23 cellular contexts compared by ENCODE assay signal in genomic region chrY:17018126-17018525, GRCh38.
"Had no signal": no experiment of that assay in that cellular context is flagged by ENCODE, and none has a peak within 500 bp of the region (broad histone marks: within the 10 kb centered on the region; RNA-seq: fewer than 3 reads in every experiment).

No MANE protein-coding gene starts in this region.

- ATAC-seq: effector memory CD8-positive, alpha-beta T cell; esophagus mucosa; foreskin keratinocyte; gastrocnemius medialis; gastroesophageal sphincter had no signal

- H3K36me3 ChIP-seq: colonic mucosa, esophagus muscularis mucosa, esophagus squamous epithelium, gastrocnemius medialis, gastroesophageal sphincter, heart left ventricle had no signal

- DNase-seq: colonic mucosa; cortex of kidney; dermis blood vessel endothelial cell; dorsolateral prefrontal cortex; effector CD4-positive, alpha-beta T cell; effector CD8-positive, alpha-beta T cell; effector memory CD4-positive, alpha-beta T cell; effector memory CD8-positive, alpha-beta T cell; endodermal cell; erythroblast; esophagus squamous epithelium; foreskin fibroblast; foreskin keratinocyte; foreskin melanocyte; gastrocnemius medialis; glutamatergic neuron; head of caudate nucleus; heart left ventricle had no signal

- H3K27ac ChIP-seq: colonic mucosa, coronary artery, dorsolateral prefrontal cortex, epithelial cell of prostate, esophagus muscularis mucosa, esophagus squamous epithelium, foreskin keratinocyte, gastrocnemius medialis, gastroesophageal sphincter had no signal

- H3K4me3 ChIP-seq: colonic mucosa, coronary artery, dorsolateral prefrontal cortex, esophagus muscularis mucosa, esophagus squamous epithelium, gastrocnemius medialis, gastroesophageal sphincter, heart left ventricle had no signal

- H3K4me1 ChIP-seq: colonic mucosa, esophagus muscularis mucosa, esophagus squamous epithelium, foreskin keratinocyte, gastrocnemius medialis, gastroesophageal sphincter, heart left ventricle had no signal

- H3K9me3 ChIP-seq: colonic mucosa, esophagus muscularis mucosa, esophagus squamous epithelium, gastrocnemius medialis, gastroesophageal sphincter, heart left ventricle had no signal

- H3K27me3 ChIP-seq: colonic mucosa, dorsolateral prefrontal cortex, esophagus muscularis mucosa, esophagus squamous epithelium, foreskin keratinocyte, gastrocnemius medialis, gastroesophageal sphincter, heart left ventricle had no signal
